ENCODE assay signal across 34 cellular contexts in genomic region chr15:27744651-27745050, GRCh38.
"Had no signal": no experiment of that assay in that cellular context is flagged by ENCODE, and none has a peak within 500 bp of the region (broad histone marks: within the 10 kb centered on the region; RNA-seq: fewer than 3 reads in every experiment).

No MANE protein-coding gene starts in this region.

- H3K4me1 Mint-ChIP-seq: activated B cell treated with CpG ODN at 0.5 μM for 24 hours; central memory CD8-positive, alpha-beta T cell had no signal

- H3K4me1 ChIP-seq: adrenal gland, SJSA1 had no signal

- H3K27ac ChIP-seq: adrenal gland, cardiac muscle cell, SJSA1, VCaP had no signal

- H3K9me3 Mint-ChIP-seq: activated CD4-positive, alpha-beta memory T cell treated with anti-CD3 and anti-CD28 coated beads for 36 hours; activated naive CD4-positive, alpha-beta T cell treated with anti-CD3 and anti-CD28 coated beads for 36 hours had no signal

- H3K9me3 ChIP-seq: adrenal gland, MG63, SJSA1 had no signal

- H3K36me3 Mint-ChIP-seq: activated CD4-positive, alpha-beta memory T cell treated with anti-CD3 and anti-CD28 coated beads for 36 hours; activated naive CD4-positive, alpha-beta T cell treated with anti-CD3 and anti-CD28 coated beads, Interleukin-2, amount 50 U/mL, for 72 hours had no signal

- H3K27ac Mint-ChIP-seq: activated B cell treated with CpG ODN at 0.5 μM for 24 hours; activated CD4-positive, alpha-beta memory T cell treated with anti-CD3 and anti-CD28 coated beads for 36 hours; activated naive CD4-positive, alpha-beta T cell treated with anti-CD3 and anti-CD28 coated beads for 36 hours; activated naive CD4-positive, alpha-beta T cell treated with anti-CD3 and anti-CD28 coated beads, Interleukin-2, amount 50 U/mL, for 72 hours; activated T-helper 1 cell treated with anti-CD3 and anti-CD28 coated beads, Interleukin-12 subunit alpha, Interleukin-12 subunit beta, Interleukin-2, Interleukin-4 antibody, amounts not matched to agents 30 ng/mL and 10 ng/mL and 1 ng/mL, durations not matched to agents 14 hours and 24 hours and 36 hours had no signal

- H3K27me3 ChIP-seq: adrenal gland, cardiac muscle cell, MG63, SJSA1 had no signal

- DNase-seq: activated B cell treated with CpG ODN at 0.5 μM for 24 hours; activated CD4-positive, alpha-beta memory T cell treated with anti-CD3 and anti-CD28 coated beads for 36 hours; activated CD4-positive, alpha-beta T cell treated with anti-CD3 and anti-CD28 coated beads for 4 hours; activated CD4-positive, alpha-beta T cell treated with anti-CD3 and anti-CD28 coated beads, Interleukin-2, amount 50 U/mL, for 1 hour; activated CD4-positive, CD25-positive, alpha-beta regulatory T cell treated with anti-CD3 and anti-CD28 coated beads, Interleukin-2, amount 50 U/mL, for 72 hours; activated CD8-positive, alpha-beta memory T cell treated with anti-CD3 and anti-CD28 coated beads, Interleukin-2, amount 50 U/mL, for 4 hours; activated gamma-delta T cell treated with Interleukin-2 at 50 U/mL for 16 hours; activated naive CD4-positive, alpha-beta T cell treated with anti-CD3 and anti-CD28 coated beads for 36 hours; activated T-cell treated with anti-CD3 and anti-CD28 coated beads for 4 hours; activated T-cell treated with anti-CD3 and anti-CD28 coated beads, Interleukin-2, amount 50 U/mL, for 4 hours; adrenal gland; Kasumi-1; KG1; MG63; NCI-H1048; NCI-H1105 treated with DMSO at 0.1 percent for 48 hours; NCI-H1436 treated with DMSO at 0.1 percent for 48 hours; NCI-H1694 treated with DMSO at 0.1 percent for 48 hours; NCI-H2029; NCI-H345; NCI-H524 treated with DMSO at 0.1 percent for 48 hours; RPMI8226; SHP77 treated with DMSO at 0.1 percent for 48 hours; T-helper 1 cell; T-helper 2 cell; T-helper 9 cell had no signal

- H3K4me3 ChIP-seq: adrenal gland, cardiac muscle cell, MG63, SJSA1 had no signal

- H3K27me3 Mint-ChIP-seq: activated B cell treated with CpG ODN at 0.5 μM for 24 hours; activated CD4-positive, alpha-beta memory T cell treated with anti-CD3 and anti-CD28 coated beads for 36 hours; central memory CD8-positive, alpha-beta T cell had no signal

- H3K36me3 ChIP-seq: adrenal gland, cardiac muscle cell, MG63, SJSA1 had no signal

- H3K4me3 Mint-ChIP-seq: activated B cell treated with CpG ODN at 0.5 μM for 24 hours; activated CD4-positive, alpha-beta memory T cell treated with anti-CD3 and anti-CD28 coated beads for 36 hours; activated naive CD4-positive, alpha-beta T cell treated with anti-CD3 and anti-CD28 coated beads for 36 hours; activated T-cell treated with anti-CD3 and anti-CD28 coated beads, Interleukin-2, amount 50 U/mL, for 4 hours; activated T-helper 1 cell treated with anti-CD3 and anti-CD28 coated beads, Interleukin-12 subunit alpha, Interleukin-12 subunit beta, Interleukin-2, Interleukin-4 antibody, amounts not matched to agents 30 ng/mL and 10 ng/mL and 1 ng/mL, durations not matched to agents 14 hours and 24 hours and 36 hours; central memory CD8-positive, alpha-beta T cell had no signal

- ATAC-seq: activated naive CD4-positive, alpha-beta T cell treated with anti-CD3 and anti-CD28 coated beads, Interleukin-2, amount 50 U/mL, for 72 hours; activated T-cell treated with anti-CD3 and anti-CD28 coated beads, Interleukin-2, amount 50 U/mL, for 4 hours; Panc1; SK-N-SH treated with all-trans-retinoic acid at 6 μM for 48 hours had no signal
